5 cellular contexts compared by ENCODE assay signal in genomic region chr18:44546954-44547353, GRCh38.
"Had no signal": no experiment of that assay in that cellular context is flagged by ENCODE, and none has a peak within 500 bp of the region (broad histone marks: within the 10 kb centered on the region; RNA-seq: fewer than 3 reads in every experiment).

No MANE protein-coding gene starts in this region.

- DNase-seq: H9, HCEC 1CT had no signal

- H3K27me3 Mint-ChIP-seq: IgD-negative memory B cell had no signal

- ATAC-seq: GM23338, HepG2 had no signal

- H3K27ac Mint-ChIP-seq: GM23338, H9, IgD-negative memory B cell had no signal

- H3K4me3 Mint-ChIP-seq: GM23338, H9 had no signal

- H3K9me3 Mint-ChIP-seq: GM23338 had no signal
